ENCODE assay signal across 2 cellular contexts in the genomic region with DNA sequence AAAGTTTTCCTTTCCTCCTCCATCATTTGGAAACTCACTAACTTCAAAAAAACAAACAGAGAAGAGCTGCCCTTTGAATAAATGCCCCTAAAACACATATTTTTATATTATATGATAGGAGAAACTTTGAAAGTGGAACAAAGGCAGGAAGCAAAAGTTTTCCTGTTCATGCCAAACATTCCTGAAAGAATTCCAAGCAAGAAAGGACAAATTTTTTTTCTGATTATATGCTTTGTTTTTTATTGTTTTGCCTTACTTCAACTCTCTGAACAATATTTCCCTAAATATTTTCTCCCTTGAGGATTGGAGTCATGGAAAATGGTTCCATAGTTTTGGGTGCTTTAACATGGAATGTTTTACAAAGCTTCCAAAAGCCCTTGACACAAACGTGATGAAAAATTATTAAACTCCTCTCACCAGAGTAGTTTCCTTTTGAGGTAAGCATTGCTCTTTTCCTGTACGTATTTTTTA.
TF ChIP-seq lines count a peak whose summit lies in the region.

No MANE protein-coding gene starts in this region.

TF ChIP-seq in SK-N-SH, 30 proteins besides CTCF, POLR2A, EP300 and RAD21 (continued from another document):
- TF ChIP-seq, protein P1, sequence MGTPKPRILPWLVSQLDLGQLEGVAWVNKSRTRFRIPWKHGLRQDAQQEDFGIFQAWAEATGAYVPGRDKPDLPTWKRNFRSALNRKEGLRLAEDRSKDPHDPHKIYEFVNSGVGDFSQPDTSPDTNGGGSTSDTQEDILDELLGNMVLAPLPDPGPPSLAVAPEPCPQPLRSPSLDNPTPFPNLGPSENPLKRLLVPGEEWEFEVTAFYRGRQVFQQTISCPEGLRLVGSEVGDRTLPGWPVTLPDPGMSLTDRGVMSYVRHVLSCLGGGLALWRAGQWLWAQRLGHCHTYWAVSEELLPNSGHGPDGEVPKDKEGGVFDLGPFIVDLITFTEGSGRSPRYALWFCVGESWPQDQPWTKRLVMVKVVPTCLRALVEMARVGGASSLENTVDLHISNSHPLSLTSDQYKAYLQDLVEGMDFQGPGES (IDR thresholded peaks at IDR 0.05; ENCODE audit: low read depth, low read length), result no peak
- TF ChIP-seq RXRA (IDR thresholded peaks at IDR 0.05; ENCODE audit: borderline replicate concordance, low read depth) (no peak), TCF12 (IDR thresholded peaks at IDR 0.05) (no peak), YY1 (IDR thresholded peaks at IDR 0.05; ENCODE audit: low read depth) (no peak), MXI1 (IDR thresholded peaks at IDR 0.05; ENCODE audit: low read depth, low read length) (no peak), POLR2AphosphoS5 (IDR thresholded peaks at IDR 0.05; ENCODE audit: low read depth, low read length) (no peak), CHD2 (IDR thresholded peaks at IDR 0.05; ENCODE audit: low read length, partially characterized antibody) (no peak)
- TF ChIP-seq, protein P2, sequence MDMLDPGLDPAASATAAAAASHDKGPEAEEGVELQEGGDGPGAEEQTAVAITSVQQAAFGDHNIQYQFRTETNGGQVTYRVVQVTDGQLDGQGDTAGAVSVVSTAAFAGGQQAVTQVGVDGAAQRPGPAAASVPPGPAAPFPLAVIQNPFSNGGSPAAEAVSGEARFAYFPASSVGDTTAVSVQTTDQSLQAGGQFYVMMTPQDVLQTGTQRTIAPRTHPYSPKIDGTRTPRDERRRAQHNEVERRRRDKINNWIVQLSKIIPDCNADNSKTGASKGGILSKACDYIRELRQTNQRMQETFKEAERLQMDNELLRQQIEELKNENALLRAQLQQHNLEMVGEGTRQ (IDR thresholded peaks at IDR 0.05; ENCODE audit: borderline replicate concordance, low read depth, low read length), result no peak
- TF ChIP-seq, protein P3, sequence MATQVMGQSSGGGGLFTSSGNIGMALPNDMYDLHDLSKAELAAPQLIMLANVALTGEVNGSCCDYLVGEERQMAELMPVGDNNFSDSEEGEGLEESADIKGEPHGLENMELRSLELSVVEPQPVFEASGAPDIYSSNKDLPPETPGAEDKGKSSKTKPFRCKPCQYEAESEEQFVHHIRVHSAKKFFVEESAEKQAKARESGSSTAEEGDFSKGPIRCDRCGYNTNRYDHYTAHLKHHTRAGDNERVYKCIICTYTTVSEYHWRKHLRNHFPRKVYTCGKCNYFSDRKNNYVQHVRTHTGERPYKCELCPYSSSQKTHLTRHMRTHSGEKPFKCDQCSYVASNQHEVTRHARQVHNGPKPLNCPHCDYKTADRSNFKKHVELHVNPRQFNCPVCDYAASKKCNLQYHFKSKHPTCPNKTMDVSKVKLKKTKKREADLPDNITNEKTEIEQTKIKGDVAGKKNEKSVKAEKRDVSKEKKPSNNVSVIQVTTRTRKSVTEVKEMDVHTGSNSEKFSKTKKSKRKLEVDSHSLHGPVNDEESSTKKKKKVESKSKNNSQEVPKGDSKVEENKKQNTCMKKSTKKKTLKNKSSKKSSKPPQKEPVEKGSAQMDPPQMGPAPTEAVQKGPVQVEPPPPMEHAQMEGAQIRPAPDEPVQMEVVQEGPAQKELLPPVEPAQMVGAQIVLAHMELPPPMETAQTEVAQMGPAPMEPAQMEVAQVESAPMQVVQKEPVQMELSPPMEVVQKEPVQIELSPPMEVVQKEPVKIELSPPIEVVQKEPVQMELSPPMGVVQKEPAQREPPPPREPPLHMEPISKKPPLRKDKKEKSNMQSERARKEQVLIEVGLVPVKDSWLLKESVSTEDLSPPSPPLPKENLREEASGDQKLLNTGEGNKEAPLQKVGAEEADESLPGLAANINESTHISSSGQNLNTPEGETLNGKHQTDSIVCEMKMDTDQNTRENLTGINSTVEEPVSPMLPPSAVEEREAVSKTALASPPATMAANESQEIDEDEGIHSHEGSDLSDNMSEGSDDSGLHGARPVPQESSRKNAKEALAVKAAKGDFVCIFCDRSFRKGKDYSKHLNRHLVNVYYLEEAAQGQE (IDR thresholded peaks at IDR 0.05; ENCODE audit: low read depth, low read length), result no peak
TF ChIP-seq in SK-N-SH: peak in this region for 0.

TF ChIP-seq in SK-N-SH treated with all-trans-retinoic acid at 6 μM for 48 hours, 23 proteins besides CTCF, POLR2A, EP300 and RAD21 (continued from another document):
- TF ChIP-seq, protein P4, sequence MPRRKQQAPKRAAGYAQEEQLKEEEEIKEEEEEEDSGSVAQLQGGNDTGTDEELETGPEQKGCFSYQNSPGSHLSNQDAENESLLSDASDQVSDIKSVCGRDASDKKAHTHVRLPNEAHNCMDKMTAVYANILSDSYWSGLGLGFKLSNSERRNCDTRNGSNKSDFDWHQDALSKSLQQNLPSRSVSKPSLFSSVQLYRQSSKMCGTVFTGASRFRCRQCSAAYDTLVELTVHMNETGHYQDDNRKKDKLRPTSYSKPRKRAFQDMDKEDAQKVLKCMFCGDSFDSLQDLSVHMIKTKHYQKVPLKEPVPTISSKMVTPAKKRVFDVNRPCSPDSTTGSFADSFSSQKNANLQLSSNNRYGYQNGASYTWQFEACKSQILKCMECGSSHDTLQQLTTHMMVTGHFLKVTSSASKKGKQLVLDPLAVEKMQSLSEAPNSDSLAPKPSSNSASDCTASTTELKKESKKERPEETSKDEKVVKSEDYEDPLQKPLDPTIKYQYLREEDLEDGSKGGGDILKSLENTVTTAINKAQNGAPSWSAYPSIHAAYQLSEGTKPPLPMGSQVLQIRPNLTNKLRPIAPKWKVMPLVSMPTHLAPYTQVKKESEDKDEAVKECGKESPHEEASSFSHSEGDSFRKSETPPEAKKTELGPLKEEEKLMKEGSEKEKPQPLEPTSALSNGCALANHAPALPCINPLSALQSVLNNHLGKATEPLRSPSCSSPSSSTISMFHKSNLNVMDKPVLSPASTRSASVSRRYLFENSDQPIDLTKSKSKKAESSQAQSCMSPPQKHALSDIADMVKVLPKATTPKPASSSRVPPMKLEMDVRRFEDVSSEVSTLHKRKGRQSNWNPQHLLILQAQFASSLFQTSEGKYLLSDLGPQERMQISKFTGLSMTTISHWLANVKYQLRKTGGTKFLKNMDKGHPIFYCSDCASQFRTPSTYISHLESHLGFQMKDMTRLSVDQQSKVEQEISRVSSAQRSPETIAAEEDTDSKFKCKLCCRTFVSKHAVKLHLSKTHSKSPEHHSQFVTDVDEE (CRISPR knock-in tag; IDR thresholded peaks at IDR 0.05), result no peak
- TF ChIP-seq ZFP3 (CRISPR knock-in tag; IDR thresholded peaks at IDR 0.05) (no peak), ISL1 (CRISPR knock-in tag; IDR thresholded peaks at IDR 0.05) (no peak), OSR1 (CRISPR knock-in tag; IDR thresholded peaks at IDR 0.05) (no peak)
